Comparison of ENCODE assay signal across 24 cellular contexts in genomic region chr9:98175762-98176161, GRCh38. TPM values are rescaled to one million over a fixed set of nuclear protein-coding genes. Genes with fewer than 3 reads are reported as not detected.
DNase-seq lines count a peak whose midpoint lies in the region; ATAC-seq and TF ChIP-seq lines count a peak whose summit lies in the region.
"Had no signal": no experiment of that assay in that cellular context is flagged by ENCODE, and none has a peak within 500 bp of the region (broad histone marks: within the 10 kb centered on the region; RNA-seq: fewer than 3 reads in every experiment).

No MANE protein-coding gene starts in this region.

- no peak for DNase-seq in Caco-2
- no peak for DNase-seq in neuronal stem cell (ENCODE audit: low spot score)
- DNase-seq in stimulated activated effector memory CD8-positive, alpha-beta T cell treated with anti-CD3 and anti-CD28 coated beads, Interleukin-12 subunit alpha, Interleukin-12 subunit beta, amount 100 ng/mL, for 72 hours (ENCODE audit: low spot score in 2 of 2) = no peak
- DNase-seq in lower lobe of right lung = no peak
- no peak for DNase-seq in activated T-cell treated with anti-CD3 and anti-CD28 coated beads, Interleukin-2, amount 50 U/mL, for 24 hours
- DNase-seq: C1 segment of cervical spinal cord, DMS79, EL, GDM1, GM23248, H7, KG1, NCI-H1048, NCI-H1417, NCI-H1694 treated with DMSO at 0.1 percent for 48 hours, NCI-H2081 treated with DMSO at 0.1 percent for 48 hours, NCI-H2171, NCI-H226, NCI-H510A, SHP77 treated with DMSO at 0.1 percent for 48 hours had no signal

- CTCF ChIA-PET in Caco-2 (lab: Charles Lee) = interaction anchor here (1.5 kb wide), 1 partner anchor 16 kb away, joined by 4 read pairs; the partner anchor contains the start of gene CORO2A

- no TSS peak for BruUV-seq in Caco-2 (replicated peaks; lab: Mats Ljungman, UMichigan)

- no peak overlapping the region for H3K18ac ChIP-seq in neuronal stem cell (ENCODE audit: low read length)

- no peak overlapping the region for H3K4ac ChIP-seq in neuronal stem cell (ENCODE audit: low read length)

- H3K36me3 ChIP-seq in Caco-2 (ENCODE audit: control insufficient read depth, insufficient read depth, low read length) (no peaks in the 10 kb centered on the region), neuronal stem cell (replicated peaks in 1 of 2; ENCODE audit: control insufficient read depth in 2 of 2, insufficient read depth in 2 of 2, low read length in 2 of 2) (no peaks in the 10 kb centered on the region), lower lobe of right lung (no peaks in the 10 kb centered on the region)

- H3K27ac ChIP-seq in neuronal stem cell (replicated peaks; ENCODE audit: low read length) = no peak overlapping the region
- no peak overlapping the region for H3K27ac ChIP-seq in lower lobe of right lung
- H3K27ac ChIP-seq: GM23248 had no signal

- H2AK5ac ChIP-seq in neuronal stem cell (ENCODE audit: low read depth, low read length) = no peak overlapping the region

- H3K4me3 ChIP-seq in Caco-2 (ENCODE audit: low read depth, low read length) = no peak overlapping the region
- no peak overlapping the region for H3K4me3 ChIP-seq in neuronal stem cell (ENCODE audit: low read length in 2 of 2)
- no peak overlapping the region for H3K4me3 ChIP-seq in lower lobe of right lung
- H3K4me3 ChIP-seq: GM12878, GM23248 had no signal

- H3K36me3 Mint-ChIP-seq in Caco-2 (ENCODE audit: insufficient read depth, unreplicated experiment) = peaks cover 12% of the 10 kb centered on the region
- no peaks in the 10 kb centered on the region for H3K36me3 Mint-ChIP-seq in activated T-helper 17 cell treated with anti-CD3 and anti-CD28 coated beads, Interleukin-2, amount 50 U/mL, for 72 hours (ENCODE audit: low read depth)
- H3K36me3 Mint-ChIP-seq in stimulated activated effector memory CD8-positive, alpha-beta T cell treated with anti-CD3 and anti-CD28 coated beads, Interleukin-12 subunit alpha, Interleukin-12 subunit beta, amount 100 ng/mL, for 72 hours = peaks cover 2% of the 10 kb centered on the region
- no peaks in the 10 kb centered on the region for H3K36me3 Mint-ChIP-seq in activated T-cell treated with anti-CD3 and anti-CD28 coated beads, Interleukin-2, amount 50 U/mL, for 24 hours (ENCODE audit: low read depth)

- no peak overlapping the region for H3K9ac ChIP-seq in neuronal stem cell (ENCODE audit: low read depth, low read length, poor library complexity)
- H3K9ac ChIP-seq: GM23248 had no signal

- H3K4me2 ChIP-seq in neuronal stem cell (ENCODE audit: insufficient read depth, low read length, poor library complexity, severe bottlenecking) = no peak overlapping the region

- TF ChIP-seq CTCF in Caco-2 (IDR thresholded peaks at IDR 0.05; ENCODE audit: insufficient read depth in 1 of 2, low read depth in 1 of 2, low read length in 1 of 2, severe bottlenecking in 1 of 2, unreplicated experiment in 1 of 2) = no peak
- no peak for TF ChIP-seq CTCF in lower lobe of right lung (IDR thresholded peaks at IDR 0.05)

- H2AFZ ChIP-seq in neuronal stem cell (ENCODE audit: low read length) = peak overlapping the region; percentile 80
- H2AFZ ChIP-seq: GM23248 had no signal

- no peak overlapping the region for H2BK120ac ChIP-seq in neuronal stem cell (ENCODE audit: low read depth, low read length)

- WGBS in neuronal stem cell (ENCODE audit: extremely low coverage in 2 of 2, insufficient read length in 2 of 2, insufficient replicate concordance in 1 of 2), 2 donors = no CpG with 5 or more reads among the region's 3 CpGs

- no peaks in the 10 kb centered on the region for H3K9me3 Mint-ChIP-seq in Caco-2 (ENCODE audit: unreplicated experiment)
- H3K9me3 Mint-ChIP-seq in activated T-helper 17 cell treated with anti-CD3 and anti-CD28 coated beads, Interleukin-2, amount 50 U/mL, for 72 hours = no peaks in the 10 kb centered on the region
- H3K9me3 Mint-ChIP-seq in stimulated activated effector memory CD8-positive, alpha-beta T cell treated with anti-CD3 and anti-CD28 coated beads, Interleukin-12 subunit alpha, Interleukin-12 subunit beta, amount 100 ng/mL, for 72 hours = no peaks in the 10 kb centered on the region
- H3K9me3 Mint-ChIP-seq in activated T-cell treated with anti-CD3 and anti-CD28 coated beads, Interleukin-2, amount 50 U/mL, for 24 hours = no peaks in the 10 kb centered on the region

- no peak overlapping the region for H2BK12ac ChIP-seq in neuronal stem cell (ENCODE audit: low read length)

- H3K14ac ChIP-seq in neuronal stem cell (ENCODE audit: low read length) = no peak overlapping the region

- H3K4me1 ChIP-seq in Caco-2 (peaks cover 69% of the 10 kb centered on the region), neuronal stem cell (ENCODE audit: control insufficient read depth in 2 of 2, insufficient read depth in 1 of 2, low read depth in 1 of 2, low read length in 2 of 2) (peaks cover 13 to 21% of the 10 kb centered on the region in 2 donors), lower lobe of right lung (peaks cover 20% of the 10 kb centered on the region)

- no peak for ATAC-seq in activated T-helper 17 cell treated with anti-CD3 and anti-CD28 coated beads, Interleukin-2, amount 50 U/mL, for 72 hours (replicated peaks)
- ATAC-seq in stimulated activated effector memory CD8-positive, alpha-beta T cell treated with anti-CD3 and anti-CD28 coated beads, Interleukin-12 subunit alpha, Interleukin-12 subunit beta, amount 100 ng/mL, for 72 hours = no peak
- ATAC-seq in lower lobe of right lung (no peak), HG03520 (IDR thresholded peaks at IDR 0.05; ENCODE audit: unreplicated experiment) (no peak)
- ATAC-seq: GM12878, Panc1 had no signal

- no peaks in the 10 kb centered on the region for H3K79me1 ChIP-seq in neuronal stem cell (ENCODE audit: low read depth, low read length)

- POLR2A ChIA-PET in Caco-2 (lab: Charles Lee) = no interaction called here

- H2BK5ac ChIP-seq in neuronal stem cell (ENCODE audit: low read length) = no peak overlapping the region

- H3K27ac Mint-ChIP-seq in Caco-2 (ENCODE audit: unreplicated experiment) = peak overlapping the region; percentile 91
- peak overlapping the region; percentile 71 for H3K27ac Mint-ChIP-seq in activated T-helper 17 cell treated with anti-CD3 and anti-CD28 coated beads, Interleukin-2, amount 50 U/mL, for 72 hours
- peak overlapping the region; percentile 20 for H3K27ac Mint-ChIP-seq in stimulated activated effector memory CD8-positive, alpha-beta T cell treated with anti-CD3 and anti-CD28 coated beads, Interleukin-12 subunit alpha, Interleukin-12 subunit beta, amount 100 ng/mL, for 72 hours
- H3K27ac Mint-ChIP-seq in activated T-cell treated with anti-CD3 and anti-CD28 coated beads, Interleukin-2, amount 50 U/mL, for 24 hours = no peak overlapping the region

- no peak overlapping the region for H4K91ac ChIP-seq in neuronal stem cell (ENCODE audit: low read depth, low read length, poor library complexity)

- intact Hi-C loops in Caco-2 (cut with micrococcal nuclease; ENCODE audit: unreplicated experiment) = loop anchor here (2.0 kb wide), 2 partner anchors 29 to 57 kb away; partner anchors contain the start of gene TRIM14
- intact Hi-C loops in lower lobe of right lung (cut with DNase I) = no loop called here

- no peak overlapping the region for H4K8ac ChIP-seq in neuronal stem cell (ENCODE audit: low read depth, low read length)

- H3K4me1 Mint-ChIP-seq in Caco-2 (ENCODE audit: low read depth, unreplicated experiment) = peaks cover 49% of the 10 kb centered on the region
- peaks cover 15% of the 10 kb centered on the region for H3K4me1 Mint-ChIP-seq in activated T-helper 17 cell treated with anti-CD3 and anti-CD28 coated beads, Interleukin-2, amount 50 U/mL, for 72 hours
- peaks cover 37% of the 10 kb centered on the region for H3K4me1 Mint-ChIP-seq in stimulated activated effector memory CD8-positive, alpha-beta T cell treated with anti-CD3 and anti-CD28 coated beads, Interleukin-12 subunit alpha, Interleukin-12 subunit beta, amount 100 ng/mL, for 72 hours
- peaks cover 41% of the 10 kb centered on the region for H3K4me1 Mint-ChIP-seq in activated T-cell treated with anti-CD3 and anti-CD28 coated beads, Interleukin-2, amount 50 U/mL, for 24 hours (ENCODE audit: low read depth)

- H2BK15ac ChIP-seq in neuronal stem cell (ENCODE audit: low read length) = no peak overlapping the region

- H3K27me3 Mint-ChIP-seq in Caco-2 (ENCODE audit: insufficient read depth, unreplicated experiment) = no peaks in the 10 kb centered on the region
- no peaks in the 10 kb centered on the region for H3K27me3 Mint-ChIP-seq in activated T-helper 17 cell treated with anti-CD3 and anti-CD28 coated beads, Interleukin-2, amount 50 U/mL, for 72 hours
- H3K27me3 Mint-ChIP-seq in activated T-cell treated with anti-CD3 and anti-CD28 coated beads, Interleukin-2, amount 50 U/mL, for 24 hours = no peaks in the 10 kb centered on the region

- no peaks in the 10 kb centered on the region for H3K27me3 ChIP-seq in Caco-2 (replicated peaks; ENCODE audit: control insufficient read depth, insufficient read depth, low read length)
- peaks cover 0 to 13% (median 0%) of the 10 kb centered on the region in 3 experiments for H3K27me3 ChIP-seq in neuronal stem cell (ENCODE audit: control insufficient read depth in 3 of 3, insufficient read depth in 3 of 3, low read depth in 1 of 3, low read length in 3 of 3)
- no peaks in the 10 kb centered on the region for H3K27me3 ChIP-seq in lower lobe of right lung (ENCODE audit: low read depth)

- H3K23ac ChIP-seq in neuronal stem cell (ENCODE audit: low read depth, low read length, poor library complexity) = no peak overlapping the region

- H3K9me3 ChIP-seq in Caco-2 = no peaks in the 10 kb centered on the region
- no peaks in the 10 kb centered on the region for H3K9me3 ChIP-seq in neuronal stem cell (replicated peaks in 1 of 2; ENCODE audit: control insufficient read depth in 2 of 2, insufficient read depth in 1 of 2, low read depth in 1 of 2, low read length in 2 of 2)
- no peaks in the 10 kb centered on the region for H3K9me3 ChIP-seq in lower lobe of right lung

- no peak overlapping the region for H3K4me3 Mint-ChIP-seq in Caco-2 (ENCODE audit: unreplicated experiment)
- no peak overlapping the region for H3K4me3 Mint-ChIP-seq in activated T-helper 17 cell treated with anti-CD3 and anti-CD28 coated beads, Interleukin-2, amount 50 U/mL, for 72 hours
- H3K4me3 Mint-ChIP-seq in stimulated activated effector memory CD8-positive, alpha-beta T cell treated with anti-CD3 and anti-CD28 coated beads, Interleukin-12 subunit alpha, Interleukin-12 subunit beta, amount 100 ng/mL, for 72 hours = no peak overlapping the region
- H3K4me3 Mint-ChIP-seq in activated T-cell treated with anti-CD3 and anti-CD28 coated beads, Interleukin-2, amount 50 U/mL, for 24 hours = no peak overlapping the region

RNA-seq across cellular contexts. Expression of gene CORO2A, which starts 16.7 kb away (rescaled TPM):
- total RNA-seq in Caco-2 (2022) (18.9 and 20.0 TPM in 2 replicates), lower lobe of right lung (26.1 TPM)
- total RNA-seq in activated T-helper 17 cell treated with anti-CD3 and anti-CD28 coated beads, Interleukin-2, amount 50 U/mL, for 72 hours = 10 to 100 TPM in 1 of 2 donors, 1 to 10 TPM in 1; 9.9 to 18.2 TPM
- 4.3 TPM for polyA plus RNA-seq in neuronal stem cell (2013, experiment 1 of 2)
- polyA plus RNA-seq in neuronal stem cell (2013, experiment 2 of 2) = 4.5 TPM

RNA-seq across cellular contexts. Expression of gene TRIM14, which starts 56.7 kb away (rescaled TPM):
- total RNA-seq in Caco-2 (2022) = 30.3 and 34.5 TPM in 2 replicates
- total RNA-seq in activated T-helper 17 cell treated with anti-CD3 and anti-CD28 coated beads, Interleukin-2, amount 50 U/mL, for 72 hours = 10 to 100 TPM; 43.4 to 57.8 TPM
- polyA plus RNA-seq in neuronal stem cell (2013, experiment 1 of 2) = 1.7 TPM
- polyA plus RNA-seq in neuronal stem cell (2013, experiment 2 of 2) = 1.9 TPM
- total RNA-seq in lower lobe of right lung = 82.5 TPM
